36 cellular contexts compared by ENCODE assay signal in genomic region chr9:11135856-11136255, GRCh38.
"Had no signal": no experiment of that assay in that cellular context is flagged by ENCODE, and none has a peak within 500 bp of the region (broad histone marks: within the 10 kb centered on the region; RNA-seq: fewer than 3 reads in every experiment).

No MANE protein-coding gene starts in this region.

- H3K4me3 ChIP-seq: ascending aorta, MG63, Peyer's patch, SJSA1 had no signal

- H3K4me1 ChIP-seq: ascending aorta, Peyer's patch, SJSA1 had no signal

- H3K27ac ChIP-seq: ascending aorta, Peyer's patch, SJSA1, WERI-Rb-1 had no signal

- DNase-seq: activated CD4-positive, alpha-beta memory T cell treated with anti-CD3 and anti-CD28 coated beads, Interleukin-2, amount 10 ng/mL, durations not matched to agents 7 days and 5 days; activated CD4-positive, alpha-beta T cell treated with anti-CD3 and anti-CD28 coated beads for 1 hour; activated CD4-positive, alpha-beta T cell treated with anti-CD3 and anti-CD28 coated beads for 48 hours; activated CD4-positive, CD25-positive, alpha-beta regulatory T cell; activated CD8-positive, alpha-beta memory T cell treated with anti-CD3 and anti-CD28 coated beads for 24 hours; activated CD8-positive, alpha-beta memory T cell treated with anti-CD3 and anti-CD28 coated beads, Interleukin-2, amount 10 ng/mL, durations not matched to agents 7 days and 5 days; activated CD8-positive, alpha-beta memory T cell treated with anti-CD3 and anti-CD28 coated beads, Interleukin-2, amount 50 U/mL, for 48 hours; activated effector memory CD4-positive, alpha-beta T cell treated with Interleukin-2 at 50 U/mL for 16 hours; activated naive CD4-positive, alpha-beta T cell treated with anti-CD3 and anti-CD28 coated beads, Interleukin-2, amount 50 U/mL, for 16 hours; activated naive CD8-positive, alpha-beta T cell treated with anti-CD3 and anti-CD28 coated beads for 36 hours; activated T-cell treated with anti-CD3 and anti-CD28 coated beads, Interleukin-2, amount 50 U/mL, for 48 hours; amygdala; caudate nucleus; cerebellar nuclear complex; Kasumi-1; KG1; MG63; NCI-H1048; NCI-H1105 treated with DMSO at 0.1 percent for 48 hours; NCI-H1436; NCI-H1694; NCI-H2029; NCI-H2107; NCI-H2171; NCI-H510A; NCI-H526; NCI-H748 treated with DMSO at 0.1 percent for 48 hours; NK-92 treated with Interleukin-12 subunit alpha and Interleukin-12 subunit beta, amount 100 ng/mL, for 24 hours; PC-3; Peyer's patch; RPMI8226; SHP77 treated with DMSO at 0.1 percent for 48 hours; T1000; WERI-Rb-1 had no signal

- H3K27me3 ChIP-seq: ascending aorta, MG63, Peyer's patch, SJSA1 had no signal

- ATAC-seq: activated CD8-positive, alpha-beta memory T cell treated with anti-CD3 and anti-CD28 coated beads, Interleukin-2, amount 10 ng/mL, durations not matched to agents 7 days and 5 days; PC-3 had no signal

- H3K36me3 ChIP-seq: ascending aorta, MG63, Peyer's patch, SJSA1, WERI-Rb-1 had no signal

- H3K9me3 ChIP-seq: ascending aorta, MG63, Peyer's patch, SJSA1 had no signal
